In the genomic region with DNA sequence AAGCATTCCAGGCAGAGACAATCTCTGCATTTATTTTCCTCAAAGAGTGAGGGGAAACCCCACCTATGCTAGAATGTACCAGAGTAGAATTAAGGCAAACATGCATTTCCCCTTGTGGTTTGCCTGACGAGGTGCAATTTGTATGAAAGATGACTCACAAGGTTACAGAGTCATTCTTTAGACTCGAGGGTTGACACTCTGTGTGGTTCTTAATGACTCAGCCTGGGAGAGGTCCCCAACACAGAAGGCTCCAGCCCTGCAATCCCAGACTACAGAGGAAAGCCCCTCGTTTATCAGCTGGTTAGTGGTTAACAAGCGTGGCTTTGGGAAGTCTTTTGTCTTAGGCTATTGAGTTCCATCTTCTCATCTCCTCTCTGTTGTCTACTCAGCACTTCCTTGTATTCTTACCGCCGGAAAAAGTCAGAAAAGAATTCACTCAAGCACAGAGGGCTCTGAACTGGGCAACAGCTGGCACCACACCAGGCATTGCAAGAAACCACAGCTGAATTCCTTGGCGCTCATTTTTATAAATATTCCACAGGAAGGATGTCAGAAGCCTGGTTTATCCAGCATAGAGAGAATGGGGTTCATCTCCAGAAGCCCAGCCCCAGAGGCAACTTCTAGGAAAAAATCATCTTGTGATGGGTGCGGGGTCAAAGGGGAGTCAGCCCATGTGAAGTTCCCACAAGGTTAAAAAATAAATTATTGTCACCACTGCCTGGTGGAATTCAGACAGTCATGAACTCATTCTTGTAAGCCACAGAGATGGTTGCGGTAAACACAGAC, we compare ENCODE assay signal across 8 cellular contexts. TPM values are rescaled to one million over a fixed set of nuclear protein-coding genes. Genes with fewer than 3 reads are reported as not detected.
A peak's percentile ranks its signal among the peaks of the same experiment; 100 is the strongest.
DNase-seq lines count a peak whose midpoint lies in the region; ATAC-seq and TF ChIP-seq lines count a peak whose summit lies in the region.

No MANE protein-coding gene starts in this region.

- H3K27ac ChIP-seq in GM23338 (ENCODE audit: low read depth) = no peak overlapping the region
- peak overlapping the region; percentile 70 for H3K27ac ChIP-seq in suprapubic skin

- CTCF ChIA-PET in activated CD4-positive, alpha-beta memory T cell treated with anti-CD3 and anti-CD28 coated beads for 36 hours (lab: Charles Lee) = interaction anchor here (1.2 to 1.6 kb wide), 2 partner anchors 10 to 19 kb away, joined by 3 to 4 read pairs; no protein-coding TSS in a partner anchor

- 21% methylated on average over 9 of the region's 9 CpGs for WGBS in suprapubic skin

- H3K36me3 Mint-ChIP-seq in GM23338 (ENCODE audit: low read depth) = peaks cover 42% of the 10 kb centered on the region
- peaks cover 29% of the 10 kb centered on the region for H3K36me3 Mint-ChIP-seq in activated CD4-positive, alpha-beta memory T cell treated with anti-CD3 and anti-CD28 coated beads for 36 hours
- peaks cover 42% of the 10 kb centered on the region for H3K36me3 Mint-ChIP-seq in neural crest cell (ENCODE audit: low read depth)

- TF ChIP-seq CTCF in GM23338 (conservative IDR thresholded peaks at IDR 0.05; ENCODE audit: low read depth in 2 of 2) (no peak), epithelial cell of esophagus (IDR thresholded peaks at IDR 0.05; ENCODE audit: insufficient read depth, low read depth, low read length, missing control alignments) (peak; percentile 70), neural crest cell (conservative IDR thresholded peaks at IDR 0.05) (peak; percentile 45), suprapubic skin (IDR thresholded peaks at IDR 0.05) (peak; percentile 49 to 64)

- H3K79me2 ChIP-seq in GM23338 (replicated peaks; ENCODE audit: insufficient read depth) = no peaks in the 10 kb centered on the region

- peaks cover 13% of the 10 kb centered on the region for H3K4me1 Mint-ChIP-seq in GM23338
- peaks cover 32% of the 10 kb centered on the region for H3K4me1 Mint-ChIP-seq in activated CD4-positive, alpha-beta memory T cell treated with anti-CD3 and anti-CD28 coated beads for 36 hours (ENCODE audit: low read depth)
- H3K4me1 Mint-ChIP-seq in neural crest cell = peaks cover 27% of the 10 kb centered on the region

- peaks cover 30% of the 10 kb centered on the region for H3K9me3 Mint-ChIP-seq in GM23338
- H3K9me3 Mint-ChIP-seq in activated CD4-positive, alpha-beta memory T cell treated with anti-CD3 and anti-CD28 coated beads for 36 hours = peaks cover 5% of the 10 kb centered on the region
- peaks cover 12% of the 10 kb centered on the region for H3K9me3 Mint-ChIP-seq in neural crest cell

- TF ChIP-seq EP300 in suprapubic skin (IDR thresholded peaks at IDR 0.05) = no peak

- no peak overlapping the region for H2AFZ ChIP-seq in GM23338

- H3K36me3 ChIP-seq in GM23338 (ENCODE audit: insufficient read depth) = peaks cover 11% of the 10 kb centered on the region; the same call in 1 of the 2 replicates
- peaks cover 30% of the 10 kb centered on the region for H3K36me3 ChIP-seq in suprapubic skin

- DNase-seq in GM04504 (ENCODE audit: low read depth) = peak; percentile 95
- no peak for DNase-seq in GM23338 (ENCODE audit: low spot score)
- DNase-seq in Kasumi-1 (lab: John Stamatoyannopoulos, UW) = peak; percentile 94 to 96
- DNase-seq in activated CD4-positive, alpha-beta memory T cell treated with anti-CD3 and anti-CD28 coated beads for 36 hours = peak; percentile 81
- DNase-seq in epithelial cell of esophagus (ENCODE audit: low read depth) = peak; percentile 98
- DNase-seq in neural crest cell (ENCODE audit: low read depth, low spot score) = no peak
- DNase-seq in suprapubic skin (ENCODE audit: low spot score in 2 of 2) = no peak
- DNase-seq in cerebellum (ENCODE audit: low spot score) = no peak

- H3K4me3 Mint-ChIP-seq in GM23338 = no peak overlapping the region
- H3K4me3 Mint-ChIP-seq in activated CD4-positive, alpha-beta memory T cell treated with anti-CD3 and anti-CD28 coated beads for 36 hours = peak overlapping the region; percentile 53
- no peak overlapping the region for H3K4me3 Mint-ChIP-seq in neural crest cell

- no peak for ATAC-seq in GM23338

- H3K4me2 ChIP-seq in GM23338 = no peak overlapping the region

- H3K4me1 ChIP-seq in GM23338 (ENCODE audit: insufficient read depth) = peaks cover 3% of the 10 kb centered on the region; the same call in 1 of the 2 replicates
- peaks cover 35% of the 10 kb centered on the region for H3K4me1 ChIP-seq in suprapubic skin

- H3K27ac Mint-ChIP-seq in GM23338 = peak overlapping the region; percentile 44; the same call in 1 of the 2 replicates
- peak overlapping the region; percentile 49 for H3K27ac Mint-ChIP-seq in activated CD4-positive, alpha-beta memory T cell treated with anti-CD3 and anti-CD28 coated beads for 36 hours
- no peak overlapping the region for H3K27ac Mint-ChIP-seq in neural crest cell (ENCODE audit: unreplicated experiment)

- intact Hi-C loops in activated CD4-positive, alpha-beta memory T cell treated with anti-CD3 and anti-CD28 coated beads for 36 hours (cut with micrococcal nuclease) = loop anchor here (1.0 to 5.0 kb wide), 5 partner anchors 11 to 76 kb away; no protein-coding TSS in a partner anchor

- POLR2A ChIA-PET in activated CD4-positive, alpha-beta memory T cell treated with anti-CD3 and anti-CD28 coated beads for 36 hours (lab: Charles Lee) = interaction anchor here (1.5 to 2.0 kb wide), 2 partner anchors 29 to 76 kb away, joined by 5 to 11 read pairs; no protein-coding TSS in a partner anchor

- H3K4me3 ChIP-seq in GM23338 (no peak overlapping the region), epithelial cell of esophagus (ENCODE audit: low read length) (no peak overlapping the region), suprapubic skin (no peak overlapping the region)

- H3F3A ChIP-seq in GM23338 (replicated peaks; ENCODE audit: low read depth) = no peaks in the 10 kb centered on the region

- H3K27me3 Mint-ChIP-seq in GM23338 (ENCODE audit: insufficient read depth, low read depth, poor library complexity) (peaks cover 7% of the 10 kb centered on the region), neural crest cell (ENCODE audit: low read depth) (no peaks in the 10 kb centered on the region)
- H3K27me3 Mint-ChIP-seq in activated CD4-positive, alpha-beta memory T cell treated with anti-CD3 and anti-CD28 coated beads for 36 hours = peaks cover 4% of the 10 kb centered on the region

- H3K9me3 ChIP-seq in suprapubic skin = no peaks in the 10 kb centered on the region

- no peaks in the 10 kb centered on the region for H3K27me3 ChIP-seq in GM23338 (ENCODE audit: insufficient read depth)
- H3K27me3 ChIP-seq in suprapubic skin = no peaks in the 10 kb centered on the region

- 0 out of 2 replicates have a peak, but pooled peaks cover 4% of the 10 kb centered on the region for H3K9me2 ChIP-seq in GM23338 (ENCODE audit: insufficient read depth)

- no peak for TF ChIP-seq POLR2A in suprapubic skin (IDR thresholded peaks at IDR 0.05)

- no peaks in the 10 kb centered on the region for H4K20me1 ChIP-seq in GM23338 (replicated peaks; ENCODE audit: insufficient read depth)

TF ChIP-seq in GM23338, 12 proteins besides CTCF, POLR2A, EP300 and RAD21 (continues in another document):
- no peak for TF ChIP-seq EZH2 (IDR thresholded peaks at IDR 0.05; ENCODE audit: low read depth, unreplicated experiment)
- no peak for TF ChIP-seq ETS1 (IDR thresholded peaks at IDR 0.05)
- no peak for TF ChIP-seq ZNF331 (CRISPR knock-in tag; IDR thresholded peaks at IDR 0.05; ENCODE audit: low read depth)

RNA-seq across cellular contexts. Expression of gene SVIL, which starts 24.4 kb away (rescaled TPM):
- 7.8 and 8.8 TPM in 2 replicates for total RNA-seq in GM23338 (2014; rRNA removed; shearing (Covaris generic))
- 23.9 and 34.9 TPM in 2 replicates for polyA plus RNA-seq in GM23338 (2016; fragmentation: Nextera tagmentation; extraction: Ambion mirVana)
- 10 to 100 TPM in 1 of 2 experiments, 1 to 10 TPM in 1; 9.4 to 12.0 TPM for total RNA-seq in activated CD4-positive, alpha-beta memory T cell treated with anti-CD3 and anti-CD28 coated beads for 36 hours
- total RNA-seq in neural crest cell (57.5 and 57.7 TPM in 2 replicates), suprapubic skin (100 to 1,000 TPM in 1 of 4 donors, 10 to 100 TPM in 3; 52.9 to 129 (median 72.1) TPM), cerebellum (46.3 TPM)

Comparison
In these comparisons a context has a peak if more than half of its experiments do, and no peak if none do; other contexts are left out.
1. DNase-seq: peak in GM04504 (single experiment), Kasumi-1 (2 of 2), activated CD4-positive, alpha-beta memory T cell treated with anti-CD3 and anti-CD28 coated beads for 36 hours (single experiment) and epithelial cell of esophagus (single experiment); none in GM23338 (single experiment), neural crest cell (single experiment), suprapubic skin (0 of 2) and cerebellum (single experiment).
2. CTCF ChIP-seq: peak in epithelial cell of esophagus (single experiment), neural crest cell (single experiment) and suprapubic skin (2 of 2); none in GM23338 (0 of 2).